In the genomic region with DNA sequence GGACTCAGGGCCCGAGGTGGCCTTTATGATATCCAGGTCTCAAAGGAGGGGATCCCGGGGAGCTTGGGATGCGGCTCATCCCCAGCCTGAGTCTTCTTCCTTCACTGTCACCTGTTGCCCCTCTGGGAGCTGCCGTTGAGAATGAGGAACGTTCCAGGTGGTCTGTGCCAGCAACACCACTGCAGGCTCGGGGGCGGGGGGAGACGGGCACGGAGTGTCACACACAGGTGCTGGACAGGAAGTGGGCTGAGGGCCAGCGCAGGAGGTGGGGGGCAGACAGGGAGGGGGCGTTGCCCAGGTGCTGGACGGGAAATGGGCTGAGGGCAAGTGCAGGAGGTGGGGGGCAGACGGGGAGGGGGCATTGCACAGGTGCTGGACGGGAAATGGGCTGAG, we compare ENCODE assay signal across 15 cellular contexts.
"Had no signal": no experiment of that assay in that cellular context is flagged by ENCODE, and none has a peak within 500 bp of the region (broad histone marks: within the 10 kb centered on the region; RNA-seq: fewer than 3 reads in every experiment).

No MANE protein-coding gene starts in this region.

- H3K9me3 ChIP-seq: gastroesophageal sphincter, right lobe of liver, spleen, stomach had no signal

- H3K36me3 ChIP-seq: gastroesophageal sphincter, right lobe of liver, spleen, stomach had no signal

- ATAC-seq: activated naive CD8-positive, alpha-beta T cell treated with anti-CD3 and anti-CD28 coated beads, Interleukin-2, amount 50 U/mL, for 24 hours; activated T-helper 17 cell treated with anti-CD3 and anti-CD28 coated beads, Interleukin-2, amount 50 U/mL, for 72 hours; left colon; right lobe of liver had no signal

- H3K4me3 ChIP-seq: dorsolateral prefrontal cortex, gastroesophageal sphincter, lung, right lobe of liver, spleen, stomach had no signal

- H3K27ac ChIP-seq: dorsolateral prefrontal cortex, right lobe of liver, spleen had no signal

- DNase-seq: activated CD4-positive, alpha-beta T cell treated with anti-CD3 and anti-CD28 coated beads, Interleukin-2, amount 50 U/mL, for 48 hours; activated CD4-positive, CD25-positive, alpha-beta regulatory T cell treated with anti-CD3 and anti-CD28 coated beads, Interleukin-2, amount 50 U/mL, for 72 hours; activated naive CD4-positive, alpha-beta T cell treated with anti-CD3 and anti-CD28 coated beads for 36 hours; activated naive CD8-positive, alpha-beta T cell treated with anti-CD3 and anti-CD28 coated beads, Interleukin-2, amount 50 U/mL, for 24 hours; dorsolateral prefrontal cortex; endodermal cell; left colon; right lobe of liver; spleen; stomach had no signal

- H3K4me1 ChIP-seq: right lobe of liver had no signal

- FAIRE-seq: astrocyte, bronchial epithelial cell had no signal

- H3K27me3 ChIP-seq: right lobe of liver had no signal
